In the genomic region with DNA sequence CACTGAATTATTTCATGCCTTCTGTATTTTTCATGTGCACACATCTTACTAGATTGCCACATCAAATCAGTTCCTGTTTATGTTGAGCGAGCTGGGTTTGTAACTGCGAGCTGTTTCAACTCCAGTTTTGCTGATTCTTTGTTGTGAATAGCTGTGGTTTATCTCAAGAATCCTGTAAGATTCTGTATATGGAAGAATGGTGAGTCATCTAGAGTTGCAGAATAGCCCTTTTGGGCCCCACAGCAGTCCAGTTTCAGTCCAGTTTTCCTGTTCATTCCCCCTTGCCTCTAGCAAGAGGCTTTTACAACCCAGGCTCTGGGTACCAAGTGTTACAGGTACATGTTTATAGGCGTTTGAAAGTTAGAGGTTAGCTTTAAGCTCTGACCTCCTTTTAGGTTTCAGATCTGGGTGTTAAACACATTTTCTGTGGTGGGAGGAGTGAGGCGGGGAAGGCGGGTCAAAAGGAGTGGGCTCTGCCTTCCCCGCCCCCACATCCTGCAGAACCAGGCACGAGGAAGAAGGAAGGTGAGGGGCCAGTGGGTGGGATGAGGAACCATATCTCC, we compare ENCODE assay signal across 8 cellular contexts. TPM values are rescaled to one million over a fixed set of nuclear protein-coding genes. Genes with fewer than 3 reads are reported as not detected.
DNase-seq lines count a peak whose midpoint lies in the region; ATAC-seq and TF ChIP-seq lines count a peak whose summit lies in the region.

No MANE protein-coding gene starts in this region.

- whole genome bisulfite sequencing in body of pancreas, 2 donors: 50 to 86% methylated on average over 7 of the region's 7 CpGs
- WGBS in testis, 2 donors: 47 to 59% methylated on average over 7 of the region's 7 CpGs

- TF ChIP-seq POLR2A in body of pancreas (IDR thresholded peaks at IDR 0.05) (no peak), testis (IDR thresholded peaks at IDR 0.05) (no peak)

- peak overlapping the region; percentile 21 for H3K4me3 Mint-ChIP-seq in stimulated activated memory B cell treated with anti-CD40 and anti-IgM and Interleukin-4, amounts not matched to agents 10 μg/mL and 1 μg/mL and 100 μg/mL, for 72 hours

- H3K9me3 ChIP-seq in RWPE2 (ENCODE audit: severe bottlenecking): no peaks in the 10 kb centered on the region
- no peaks in the 10 kb centered on the region for H3K9me3 ChIP-seq in body of pancreas
- H3K9me3 ChIP-seq in testis: no peaks in the 10 kb centered on the region

- ATAC-seq in HG03066 (IDR thresholded peaks at IDR 0.05; ENCODE audit: low read depth, unreplicated experiment) (peak; percentile 74), RWPE2 (ENCODE audit: low read depth) (peak; percentile 95), body of pancreas (peak; percentile 37)
- peak; percentile 69 for ATAC-seq in stimulated activated memory B cell treated with anti-CD40 and anti-IgM and Interleukin-4, amounts not matched to agents 10 μg/mL and 1 μg/mL and 100 μg/mL, for 72 hours

- H3K9me3 Mint-ChIP-seq in stimulated activated memory B cell treated with anti-CD40 and anti-IgM and Interleukin-4, amounts not matched to agents 10 μg/mL and 1 μg/mL and 100 μg/mL, for 72 hours: peaks cover under 1% of the 10 kb centered on the region

- no peaks in the 10 kb centered on the region for H3K27me3 ChIP-seq in RWPE2 (ENCODE audit: insufficient read depth, poor library complexity, severe bottlenecking)
- no peaks in the 10 kb centered on the region for H3K27me3 ChIP-seq in body of pancreas
- H3K27me3 ChIP-seq in testis: no peaks in the 10 kb centered on the region

- H3K4me1 ChIP-seq in RWPE2 (ENCODE audit: insufficient read depth, poor library complexity, severe bottlenecking) (peaks cover 14% of the 10 kb centered on the region), body of pancreas (peaks cover 17% of the 10 kb centered on the region), testis (no peaks in the 10 kb centered on the region)

- peak; percentile 27 for DNase-seq in activated T-cell treated with anti-CD3 and anti-CD28 coated beads for 1 hour (ENCODE audit: low read depth)
- DNase-seq in activated T-cell treated with anti-CD3 and anti-CD28 coated beads, Interleukin-2, amount 50 U/mL, for 1 hour: no peak
- DNase-seq in RWPE2 (ENCODE audit: low spot score): no peak
- DNase-seq in body of pancreas: peak in 1 of 4 donors; percentile 58
- peak; percentile 88 for DNase-seq in kidney glomerular epithelial cell (lab: John Stamatoyannopoulos, UW)
- no peak for DNase-seq in testis

- H3K4me1 Mint-ChIP-seq in stimulated activated memory B cell treated with anti-CD40 and anti-IgM and Interleukin-4, amounts not matched to agents 10 μg/mL and 1 μg/mL and 100 μg/mL, for 72 hours: peaks cover 72% of the 10 kb centered on the region

- peaks cover 15% of the 10 kb centered on the region for H3K36me3 Mint-ChIP-seq in stimulated activated memory B cell treated with anti-CD40 and anti-IgM and Interleukin-4, amounts not matched to agents 10 μg/mL and 1 μg/mL and 100 μg/mL, for 72 hours

- H3K27me3 Mint-ChIP-seq in stimulated activated memory B cell treated with anti-CD40 and anti-IgM and Interleukin-4, amounts not matched to agents 10 μg/mL and 1 μg/mL and 100 μg/mL, for 72 hours: no peaks in the 10 kb centered on the region

- TF ChIP-seq CTCF in RWPE2 (IDR thresholded peaks at IDR 0.05; ENCODE audit: poor library complexity, severe bottlenecking): no peak
- no peak for TF ChIP-seq CTCF in body of pancreas (IDR thresholded peaks at IDR 0.05)
- no peak for TF ChIP-seq CTCF in testis (IDR thresholded peaks at IDR 0.05)

- H3K27ac ChIP-seq in RWPE2 (ENCODE audit: poor library complexity, severe bottlenecking) (peak overlapping the region; percentile 71), body of pancreas (peak overlapping the region in 2 of 4 donors; percentile 26 to 76), testis (peak overlapping the region in 1 of 2 donors; percentile 5)

- H3K27ac Mint-ChIP-seq in stimulated activated memory B cell treated with anti-CD40 and anti-IgM and Interleukin-4, amounts not matched to agents 10 μg/mL and 1 μg/mL and 100 μg/mL, for 72 hours: peak overlapping the region; percentile 80

- H3K4me3 ChIP-seq in RWPE2 (ENCODE audit: severe bottlenecking) (no peak overlapping the region), body of pancreas (no peak overlapping the region), testis (no peak overlapping the region)

- intact Hi-C loops in body of pancreas (cut with DNase I): no loop called here
- intact Hi-C loops in testis (cut with DNase I; ENCODE audit: low total_unique reads): no loop called here

- no peaks in the 10 kb centered on the region for H3K36me3 ChIP-seq in RWPE2 (ENCODE audit: low read depth)
- no peaks in the 10 kb centered on the region for H3K36me3 ChIP-seq in body of pancreas (replicated peaks in 1 of 2; ENCODE audit: insufficient read depth in 1 of 2, low read depth in 2 of 2)
- no peaks in the 10 kb centered on the region for H3K36me3 ChIP-seq in testis (ENCODE audit: low read depth, missing control alignments)

RNA-seq across cellular contexts. Expression of gene TBC1D14, which starts 32.7 kb away (rescaled TPM):
- total RNA-seq in body of pancreas (10 to 100 TPM; 10.5 to 20.0 TPM), testis (10 to 100 TPM; 87.6 to 98.8 TPM)
- 78.0 TPM for polyA plus RNA-seq in testis (ENCODE audit: insufficient read depth, low read depth, low replicate concordance)

Comparison
In these comparisons a context has a peak if more than half of its experiments do, and no peak if none do; other contexts are left out.
1. DNase-seq: peak in activated T-cell treated with anti-CD3 and anti-CD28 coated beads for 1 hour (single experiment) and kidney glomerular epithelial cell (single experiment); none in activated T-cell treated with anti-CD3 and anti-CD28 coated beads, Interleukin-2, amount 50 U/mL, for 1 hour (single experiment), RWPE2 (single experiment) and testis (single experiment).
2. ATAC-seq: peak in every context shown above with its lines; median percentile 95 in RWPE2; 74 in HG03066; 69 in stimulated activated memory B cell treated with anti-CD40 and anti-IgM and Interleukin-4, amounts not matched to agents 10 μg/mL and 1 μg/mL and 100 μg/mL, for 72 hours; 37 in body of pancreas.
3. RNA of gene TBC1D14, which starts 32.7 kb away (total RNA-seq): 87.6 to 98.8 TPM in testis; 10.5 to 20.0 TPM in body of pancreas; every median in the first group is over 4 times any median in the second.